In the genomic region with DNA sequence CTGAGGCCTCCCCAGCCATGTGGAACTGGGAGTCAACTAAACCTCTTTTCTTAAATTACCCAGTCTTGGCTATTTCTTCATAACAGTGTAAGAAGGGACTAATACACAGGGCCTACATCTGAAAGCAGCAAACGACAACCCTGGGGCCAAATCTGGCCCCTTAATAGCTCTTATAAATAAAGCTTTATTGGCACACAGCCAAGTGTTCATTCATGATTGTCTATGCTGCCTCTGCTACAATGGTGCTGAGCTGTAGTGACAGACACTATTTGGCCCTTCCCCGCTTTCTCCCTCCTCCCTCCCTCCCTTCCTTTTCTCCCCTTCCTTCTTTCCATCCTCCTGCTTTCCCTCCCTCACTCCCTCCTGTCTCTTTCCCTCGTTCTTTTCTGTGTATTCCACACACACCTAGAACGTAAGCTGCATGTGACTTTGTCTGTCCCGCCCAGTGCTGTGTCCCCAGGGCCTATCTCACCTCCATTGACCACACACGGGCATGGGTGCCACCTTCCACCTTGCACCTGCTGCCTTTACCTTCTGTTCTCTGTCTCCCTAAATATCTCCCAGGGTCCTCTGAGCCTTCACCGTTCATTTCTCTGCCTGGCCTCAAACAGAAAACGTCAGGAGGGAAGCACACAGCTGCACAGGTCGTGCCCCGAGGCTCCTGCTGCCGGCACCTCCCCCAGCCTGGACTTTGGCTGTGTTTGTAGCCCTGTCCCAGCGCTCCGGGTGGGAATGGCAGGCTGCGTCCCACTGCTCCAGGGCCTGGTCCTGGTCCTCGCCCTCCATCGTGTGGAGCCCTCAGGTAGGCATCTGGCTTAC, we compare ENCODE assay signal across 22 cellular contexts. TPM values are rescaled to one million over a fixed set of nuclear protein-coding genes. Genes with fewer than 3 reads are reported as not detected.
A peak's percentile ranks its signal among the peaks of the same experiment; 100 is the strongest.
DNase-seq lines count a peak whose midpoint lies in the region; ATAC-seq, FAIRE-seq and TF ChIP-seq lines count a peak whose summit lies in the region.
"Had no signal": no experiment of that assay in that cellular context is flagged by ENCODE, and none has a peak within 500 bp of the region (broad histone marks: within the 10 kb centered on the region; RNA-seq: fewer than 3 reads in every experiment).

A gene with protein sequence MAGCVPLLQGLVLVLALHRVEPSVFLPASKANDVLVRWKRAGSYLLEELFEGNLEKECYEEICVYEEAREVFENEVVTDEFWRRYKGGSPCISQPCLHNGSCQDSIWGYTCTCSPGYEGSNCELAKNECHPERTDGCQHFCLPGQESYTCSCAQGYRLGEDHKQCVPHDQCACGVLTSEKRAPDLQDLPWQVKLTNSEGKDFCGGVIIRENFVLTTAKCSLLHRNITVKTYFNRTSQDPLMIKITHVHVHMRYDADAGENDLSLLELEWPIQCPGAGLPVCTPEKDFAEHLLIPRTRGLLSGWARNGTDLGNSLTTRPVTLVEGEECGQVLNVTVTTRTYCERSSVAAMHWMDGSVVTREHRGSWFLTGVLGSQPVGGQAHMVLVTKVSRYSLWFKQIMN (plus strand): TSS at position 720 of the 819 bp plus-strand sequence. CDS start 13 bp downstream, at position 733.

- FAIRE-seq in HepG2 (lab: Jason Lieb, UNC), result peak; percentile 87
- FAIRE-seq: keratinocyte had no signal

- H3K36me3 ChIP-seq in BE2C, result no peaks in the 10 kb centered on the region
- H3K36me3 ChIP-seq in SK-N-MC (ENCODE audit: insufficient read depth, low read length), result no peaks in the 10 kb centered on the region
- no peaks in the 10 kb centered on the region for H3K36me3 ChIP-seq in HepG2 (replicated peaks in 1 of 2; ENCODE audit: control insufficient read depth in 1 of 2, insufficient read depth in 2 of 2, low read length in 2 of 2)
- H3K36me3 ChIP-seq in gastroesophageal sphincter, result no peaks in the 10 kb centered on the region
- H3K36me3 ChIP-seq: colonic mucosa, HAP-1, MG63, suprapubic skin had no signal

- peak; percentile 71 for TF ChIP-seq RAD21 in HepG2 (CRISPR knock-in tag; IDR thresholded peaks at IDR 0.05)

- 9% methylated on average over 13 of the region's 16 CpGs for WGBS in HepG2 (ENCODE audit: low lambda C conversion rate)
- 59 to 67% methylated on average over 2 to 9 of the region's 16 CpGs for WGBS in gastroesophageal sphincter (ENCODE audit: low coverage in 1 of 2), 2 donors

- H3K4me3 ChIP-seq in BE2C (ENCODE audit: low read depth, low read length) (no peak within 1 kb of the TSS; the same call in 1 of the 2 replicates), SK-N-MC (no peak within 1 kb of the TSS), HepG2 (replicated peaks in 1 of 3; ENCODE audit: insufficient read depth in 1 of 3, low read depth in 2 of 3, low read length in 3 of 3) (peak within 1 kb of the TSS; percentile 57 to 72 (median 64)), gastroesophageal sphincter (no peak within 1 kb of the TSS)
- H3K4me3 ChIP-seq: colonic mucosa, HAP-1, MG63, suprapubic skin had no signal

- H3K27ac ChIP-seq in SK-N-MC, result peak within 1 kb of the TSS; percentile 46; the same call in 1 of the 2 replicates
- H3K27ac ChIP-seq in HepG2 (ENCODE audit: extremely low read length, insufficient read depth, low read length), result peak within 1 kb of the TSS; percentile 85
- no peak within 1 kb of the TSS for H3K27ac ChIP-seq in gastroesophageal sphincter
- H3K27ac ChIP-seq: colonic mucosa, suprapubic skin had no signal

- ATAC-seq in HepG2, result peak; percentile 92
- no peak for ATAC-seq in HG02571 (IDR thresholded peaks at IDR 0.05; ENCODE audit: unreplicated experiment)
- ATAC-seq in gastroesophageal sphincter, result no peak
- ATAC-seq: Right ventricle myocardium inferior, sciatic nerve had no signal

- TF ChIP-seq EP300 in HepG2 (IDR thresholded peaks at IDR 0.05; ENCODE audit: low read depth in 2 of 2, low read length in 2 of 2) (no peak; a peak in 1 of 4 replicates), HepG2 (CRISPR knock-in tag; IDR thresholded peaks at IDR 0.05; ENCODE audit: borderline replicate concordance) (peak; percentile 61), gastroesophageal sphincter (IDR thresholded peaks at IDR 0.05) (no peak)

- POLR2A ChIA-PET in HepG2 (lab: Yijun Ruan, JAX), result interaction anchor here (0.8 to 2.1 kb wide), 6 partner anchors 12 to 54 kb away, joined by 3 to 11 read pairs (median 3); a partner anchor contains a TSS

- H3K9me3 ChIP-seq in BE2C (no peaks in the 10 kb centered on the region; the same call in 1 of the 2 replicates), SK-N-MC (ENCODE audit: low read depth, low read length) (no peaks in the 10 kb centered on the region), HepG2 (ENCODE audit: low read length) (0 out of 2 replicates have a peak, but pooled peaks cover 5% of the 10 kb centered on the region), gastroesophageal sphincter (no peaks in the 10 kb centered on the region)
- H3K9me3 ChIP-seq: colonic mucosa, HAP-1, MG63, suprapubic skin had no signal

- peak within 1 kb of the TSS; percentile 94 for H3K4me2 ChIP-seq in HepG2 (ENCODE audit: low read depth, low read length)

- peaks cover 3% of the 10 kb centered on the region for H3K79me2 ChIP-seq in HepG2 (ENCODE audit: insufficient read depth, low read length)

- in situ Hi-C loops in HepG2 (cut with HindIII; ENCODE audit: extremely low pct_ligation_motif_present, low pct_unique_long_range_greater_than_20kb), result no loop called here

- H3K27me3 ChIP-seq in BE2C (no peaks in the 10 kb centered on the region), HepG2 (ENCODE audit: control insufficient read depth in 1 of 2, insufficient read depth in 2 of 2, low read length in 2 of 2) (no peaks in the 10 kb centered on the region), gastroesophageal sphincter (peaks cover 41% of the 10 kb centered on the region)
- H3K27me3 ChIP-seq: colonic mucosa had no signal

- no peaks in the 10 kb centered on the region for H4K20me1 ChIP-seq in HepG2 (ENCODE audit: insufficient read depth, low read length)

- intact Hi-C loops in HepG2 (cut with micrococcal nuclease; ENCODE audit: unreplicated experiment), result loop anchor here (5.0 kb wide), 1 partner anchor 49 kb away; a partner anchor contains a TSS

- no peak within 1 kb of the TSS for H3K9ac ChIP-seq in SK-N-MC (ENCODE audit: insufficient read length)
- peak within 1 kb of the TSS; percentile 75 for H3K9ac ChIP-seq in HepG2 (ENCODE audit: insufficient read depth, low read depth, low read length)

- CTCF ChIA-PET in HepG2 (lab: Yijun Ruan, JAX; ENCODE audit: low intra/inter-chr PET ratio, low total read pairs), result no interaction called here

- no peak for TF ChIP-seq CTCF in BE2C (IDR thresholded peaks at IDR 0.05; ENCODE audit: low read depth, low read length)
- TF ChIP-seq CTCF in HepG2 (CRISPR knock-in tag; IDR thresholded peaks at IDR 0.05), result peak; percentile 35; the same call in 1 of the 2 replicates
- no peak for TF ChIP-seq CTCF in gastroesophageal sphincter (IDR thresholded peaks at IDR 0.05)

- no TSS peak for BruUV-seq in HepG2 (replicated peaks; lab: Mats Ljungman, UMichigan)

- H2AFZ ChIP-seq in HepG2 (ENCODE audit: low read length), result no peak within 1 kb of the TSS

- peak; percentile 35 for DNase-seq in BE2C
- peak; percentile 75 for DNase-seq in ELF-1 (ENCODE audit: low read depth, low spot score)
- no peak for DNase-seq in SK-N-MC (ENCODE audit: low read depth, low spot score)
- DNase-seq in HepG2 (ENCODE audit: low spot score), result peak; percentile 67
- no peak for DNase-seq in glomerular visceral epithelial cell (ENCODE audit: extremely low spot score)
- DNase-seq: activated CD4-positive, alpha-beta T cell treated with anti-CD3 and anti-CD28 coated beads for 1 hour; activated naive CD4-positive, alpha-beta T cell treated with anti-CD3 and anti-CD28 coated beads, Interleukin-2, amount 10 ng/mL, durations not matched to agents 7 days and 5 days; colonic mucosa; DMS153; glutamatergic neuron; MG63; NCI-H2029 treated with DMSO at 0.1 percent for 48 hours; stimulated activated CD4-positive, alpha-beta T cell treated with anti-CD3 and anti-CD28 coated beads, Interleukin-1b, Interleukin-23, amount 100 ng/mL, for 48 hours had no signal

- peak in 1 of 2 experiments; percentile 68; a peak in 2 of 4 replicates for TF ChIP-seq POLR2A in HepG2 (IDR thresholded peaks at IDR 0.05; ENCODE audit: insufficient read depth in 1 of 2, low read depth in 2 of 2, low read length in 2 of 2)
- no peak for TF ChIP-seq POLR2A in gastroesophageal sphincter (IDR thresholded peaks at IDR 0.05)

- H3K4me1 ChIP-seq in BE2C (peaks cover 27% of the 10 kb centered on the region), HepG2 (ENCODE audit: insufficient read depth, low read length) (peaks cover 64% of the 10 kb centered on the region), gastroesophageal sphincter (peaks cover 0 to 12% (median 3%) of the 10 kb centered on the region in 3 donors)

TF ChIP-seq in HepG2, 621 proteins besides CTCF, POLR2A, EP300 and RAD21 (continues in another document):
- TF ChIP-seq PTBP1 (IDR thresholded peaks at IDR 0.05; ENCODE audit: low read depth, low read length, poor library complexity, severe bottlenecking) (no peak), ZNF577 (CRISPR knock-in tag; IDR thresholded peaks at IDR 0.05; ENCODE audit: borderline replicate concordance, low read depth) (no peak), RARA (CRISPR knock-in tag; IDR thresholded peaks at IDR 0.05) (peak; percentile 80)

RNA-seq across cellular contexts. Expression of the gene that starts here (rescaled TPM):
- polyA plus RNA-seq in BE2C (2012; ENCODE audit: insufficient read depth, insufficient read length, low read depth), result 0.97 TPM
- total RNA-seq in HepG2 (2016; rRNA removed; fragmentation: Illumina TruSeq; extraction: Trizol) (2.1 and 5.6 TPM in 2 replicates), gastroesophageal sphincter (not detected)
- total RNA-seq in HepG2 (2016; cell fraction: cytosol; rRNA removed; fragmentation: Illumina TruSeq; extraction: Trizol; ENCODE audit: low read depth), result 0.20 and 0.35 TPM in 2 replicates
- 1.9 and 5.3 TPM in 2 replicates for total RNA-seq in HepG2 (2016; cell fraction: insoluble cytoplasmic fraction; rRNA removed; fragmentation: Illumina TruSeq; extraction: Trizol)
- 0.62 and 0.93 TPM in 2 replicates for total RNA-seq in HepG2 (2016; cell fraction: membrane; rRNA removed; fragmentation: Illumina TruSeq; extraction: Trizol)
- total RNA-seq in HepG2 (2016; cell fraction: nucleus; rRNA removed; fragmentation: Illumina TruSeq; extraction: Trizol), result 3.0 and 4.0 TPM in 2 replicates
- polyA plus RNA-seq in HepG2 (2011; rRNA removed), result 22.5 and 26.1 TPM in 2 replicates
- polyA plus RNA-seq in HepG2 (2011; cell fraction: cytosol; rRNA removed), result 14.4 and 16.0 TPM in 2 replicates
- 45.5 and 49.7 TPM in 2 replicates for polyA plus RNA-seq in HepG2 (2011; cell fraction: nucleus; rRNA removed)
- polyA plus RNA-seq in HepG2 (2012), result 12.7 and 14.1 TPM in 2 replicates
- polyA plus RNA-seq in HepG2 (2016; cell fraction: cytosol; fragmentation: Illumina TruSeq; extraction: Trizol; ENCODE audit: low read depth), result 0.23 and 0.67 TPM in 2 replicates
- polyA plus RNA-seq in HepG2 (2016; cell fraction: insoluble cytoplasmic fraction; fragmentation: Illumina TruSeq; extraction: Trizol; ENCODE audit: low read depth), result 1.6 and 2.1 TPM in 2 replicates
- polyA plus RNA-seq in HepG2 (2016; cell fraction: membrane; fragmentation: Illumina TruSeq; extraction: Trizol; ENCODE audit: low read depth), result 0.70 and 0.93 TPM in 2 replicates
- 10.7 and 11.6 TPM in 2 replicates for polyA plus RNA-seq in HepG2 (2016; cell fraction: nucleus; fragmentation: Illumina TruSeq; extraction: Trizol; ENCODE audit: insufficient read depth, low read depth)
- polyA minus RNA-seq in HepG2 (2011; rRNA and poly(A)+ RNA removed; ENCODE audit: low replicate concordance), result 5.4 TPM in 1 of 2 replicates, not detected in the other
- polyA minus RNA-seq in HepG2 (2011; cell fraction: cytosol; rRNA and poly(A)+ RNA removed), result 4.9 and 8.4 TPM in 2 replicates
- 3.1 and 4.4 TPM in 2 replicates for polyA minus RNA-seq in HepG2 (2011; cell fraction: nucleus; rRNA and poly(A)+ RNA removed)
- total RNA-seq: colonic mucosa, mesothelial cell of epicardium, Right ventricle myocardium inferior, sciatic nerve, suprapubic skin had no signal
- polyA plus RNA-seq: esophagus, keratinocyte had no signal

Comparison
In these comparisons a context has a peak if more than half of its experiments do, and no peak if none do; other contexts are left out.
1. DNase-seq: peak in BE2C (single experiment), ELF-1 (single experiment) and HepG2 (single experiment); none in SK-N-MC (single experiment) and glomerular visceral epithelial cell (single experiment).
2. H3K4me3 ChIP-seq: peak in HepG2 (3 of 3); none in BE2C (single experiment), SK-N-MC (single experiment) and gastroesophageal sphincter (0 of 2).
3. H3K27ac ChIP-seq: peak in SK-N-MC (single experiment) and HepG2 (single experiment); none in gastroesophageal sphincter (0 of 4).